In the genomic region with DNA sequence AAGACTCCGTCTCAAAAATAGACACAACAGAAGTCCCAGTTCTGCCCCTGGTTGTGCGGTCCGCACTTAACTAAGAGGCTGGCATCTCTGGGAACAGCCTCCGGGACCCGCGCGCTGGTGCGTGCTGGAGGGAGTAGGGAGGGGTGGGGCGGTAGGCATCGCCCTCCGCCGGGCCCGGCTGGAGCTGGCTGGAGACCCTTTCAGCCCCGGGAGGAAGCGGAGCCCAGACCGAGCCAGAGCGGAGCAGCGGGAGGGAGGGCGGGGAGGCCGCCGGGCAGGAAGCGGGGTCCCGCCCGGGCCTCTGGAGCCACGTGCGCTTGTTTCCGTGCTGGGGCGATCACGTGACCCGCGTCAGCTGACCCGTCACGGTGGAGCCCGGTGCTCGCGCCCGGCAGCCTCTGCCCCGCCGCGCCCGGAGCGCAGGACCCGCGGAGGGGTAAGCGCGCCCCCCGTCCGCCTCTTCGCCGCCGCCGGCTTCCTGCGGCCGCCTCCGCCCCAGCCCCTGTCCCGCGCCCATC, we compare ENCODE assay signal across 1 cellular context.
TF ChIP-seq lines count a peak whose summit lies in the region.

Gene WDR81, plus strand, starts transcription at position 354 of the 518 bp plus-strand sequence. CDS start 256 bp downstream, outside the sequence.

TF ChIP-seq in K562, 482 proteins besides CTCF, POLR2A, EP300 and RAD21 (continued from another document and continues in another):
- TF ChIP-seq ZNF609 (CRISPR knock-in tag; IDR thresholded peaks at IDR 0.05; ENCODE audit: borderline replicate concordance) (peak; percentile 55; the same call in 1 of the 2 replicates), ARHGAP35 (IDR thresholded peaks at IDR 0.05; ENCODE audit: partially characterized antibody) (no peak), SAFB2 (IDR thresholded peaks at IDR 0.05; ENCODE audit: borderline replicate concordance, low read depth, low read length, severe bottlenecking) (no peak), NFE2 (IDR thresholded peaks at IDR 0.05; ENCODE audit: low read depth) (no peak), ZNF3 (CRISPR knock-in tag; IDR thresholded peaks at IDR 0.05) (no peak), GABPB2 (CRISPR knock-in tag; conservative IDR thresholded peaks at IDR 0.05) (no peak), KAT2B (IDR thresholded peaks at IDR 0.05; ENCODE audit: low read depth, low read length) (no peak), CC2D1A (IDR thresholded peaks at IDR 0.05) (no peak), ARID3B (CRISPR knock-in tag; IDR thresholded peaks at IDR 0.05; ENCODE audit: borderline replicate concordance) (no peak), KDM1A (IDR thresholded peaks at IDR 0.05) (no peak), ZNF24 (IDR thresholded peaks at IDR 0.05) (no peak), CBFB (CRISPR knock-in tag; IDR thresholded peaks at IDR 0.05) (0 out of 2 replicates have a peak, but pooled peaks have one; percentile 4), MXI1 (IDR thresholded peaks at IDR 0.05; ENCODE audit: low read depth, low read length) (peak; percentile 43; the same call in 1 of the 2 replicates), BMI1 (IDR thresholded peaks at IDR 0.05; ENCODE audit: low read length) (no peak), STAG1 (CRISPR knock-in tag; IDR thresholded peaks at IDR 0.05; ENCODE audit: borderline replicate concordance) (no peak), ZNF197 (CRISPR knock-in tag; IDR thresholded peaks at IDR 0.05; ENCODE audit: low read depth) (no peak), ZNF395 (CRISPR knock-in tag; IDR thresholded peaks at IDR 0.05) (peak; percentile 68; the same call in 1 of the 2 replicates), SNIP1 (IDR thresholded peaks at IDR 0.05; ENCODE audit: low read depth) (no peak), CSDE1 (IDR thresholded peaks at IDR 0.05) (no peak), HMGN3 (IDR thresholded peaks at IDR 0.05; ENCODE audit: borderline replicate concordance, extremely low read depth, insufficient read length, low read depth, low read length) (no peak), SMARCA4 (IDR thresholded peaks at IDR 0.05) (no peak), ZNF174 (CRISPR knock-in tag; IDR thresholded peaks at IDR 0.05) (no peak), BRCA1 (IDR thresholded peaks at IDR 0.05) (no peak), BRCA1 (CRISPR knock-in tag; IDR thresholded peaks at IDR 0.05) (no peak), PHF20 (IDR thresholded peaks at IDR 0.05; ENCODE audit: partially characterized antibody) (no peak), BRD9 (IDR thresholded peaks at IDR 0.05; ENCODE audit: low read depth, partially characterized antibody) (no peak), NCOR1 (IDR thresholded peaks at IDR 0.05) (no peak)
- TF ChIP-seq, protein P1, sequence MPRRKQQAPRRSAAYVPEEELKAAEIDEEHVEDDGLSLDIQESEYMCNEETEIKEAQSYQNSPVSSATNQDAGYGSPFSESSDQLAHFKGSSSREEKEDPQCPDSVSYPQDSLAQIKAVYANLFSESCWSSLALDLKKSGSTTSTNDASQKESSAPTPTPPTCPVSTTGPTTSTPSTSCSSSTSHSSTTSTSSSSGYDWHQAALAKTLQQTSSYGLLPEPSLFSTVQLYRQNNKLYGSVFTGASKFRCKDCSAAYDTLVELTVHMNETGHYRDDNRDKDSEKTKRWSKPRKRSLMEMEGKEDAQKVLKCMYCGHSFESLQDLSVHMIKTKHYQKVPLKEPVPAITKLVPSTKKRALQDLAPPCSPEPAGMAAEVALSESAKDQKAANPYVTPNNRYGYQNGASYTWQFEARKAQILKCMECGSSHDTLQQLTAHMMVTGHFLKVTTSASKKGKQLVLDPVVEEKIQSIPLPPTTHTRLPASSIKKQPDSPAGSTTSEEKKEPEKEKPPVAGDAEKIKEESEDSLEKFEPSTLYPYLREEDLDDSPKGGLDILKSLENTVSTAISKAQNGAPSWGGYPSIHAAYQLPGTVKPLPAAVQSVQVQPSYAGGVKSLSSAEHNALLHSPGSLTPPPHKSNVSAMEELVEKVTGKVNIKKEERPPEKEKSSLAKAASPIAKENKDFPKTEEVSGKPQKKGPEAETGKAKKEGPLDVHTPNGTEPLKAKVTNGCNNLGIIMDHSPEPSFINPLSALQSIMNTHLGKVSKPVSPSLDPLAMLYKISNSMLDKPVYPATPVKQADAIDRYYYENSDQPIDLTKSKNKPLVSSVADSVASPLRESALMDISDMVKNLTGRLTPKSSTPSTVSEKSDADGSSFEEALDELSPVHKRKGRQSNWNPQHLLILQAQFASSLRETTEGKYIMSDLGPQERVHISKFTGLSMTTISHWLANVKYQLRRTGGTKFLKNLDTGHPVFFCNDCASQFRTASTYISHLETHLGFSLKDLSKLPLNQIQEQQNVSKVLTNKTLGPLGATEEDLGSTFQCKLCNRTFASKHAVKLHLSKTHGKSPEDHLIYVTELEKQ (CRISPR knock-in tag; IDR thresholded peaks at IDR 0.05), result no peak
- TF ChIP-seq, protein P2, sequence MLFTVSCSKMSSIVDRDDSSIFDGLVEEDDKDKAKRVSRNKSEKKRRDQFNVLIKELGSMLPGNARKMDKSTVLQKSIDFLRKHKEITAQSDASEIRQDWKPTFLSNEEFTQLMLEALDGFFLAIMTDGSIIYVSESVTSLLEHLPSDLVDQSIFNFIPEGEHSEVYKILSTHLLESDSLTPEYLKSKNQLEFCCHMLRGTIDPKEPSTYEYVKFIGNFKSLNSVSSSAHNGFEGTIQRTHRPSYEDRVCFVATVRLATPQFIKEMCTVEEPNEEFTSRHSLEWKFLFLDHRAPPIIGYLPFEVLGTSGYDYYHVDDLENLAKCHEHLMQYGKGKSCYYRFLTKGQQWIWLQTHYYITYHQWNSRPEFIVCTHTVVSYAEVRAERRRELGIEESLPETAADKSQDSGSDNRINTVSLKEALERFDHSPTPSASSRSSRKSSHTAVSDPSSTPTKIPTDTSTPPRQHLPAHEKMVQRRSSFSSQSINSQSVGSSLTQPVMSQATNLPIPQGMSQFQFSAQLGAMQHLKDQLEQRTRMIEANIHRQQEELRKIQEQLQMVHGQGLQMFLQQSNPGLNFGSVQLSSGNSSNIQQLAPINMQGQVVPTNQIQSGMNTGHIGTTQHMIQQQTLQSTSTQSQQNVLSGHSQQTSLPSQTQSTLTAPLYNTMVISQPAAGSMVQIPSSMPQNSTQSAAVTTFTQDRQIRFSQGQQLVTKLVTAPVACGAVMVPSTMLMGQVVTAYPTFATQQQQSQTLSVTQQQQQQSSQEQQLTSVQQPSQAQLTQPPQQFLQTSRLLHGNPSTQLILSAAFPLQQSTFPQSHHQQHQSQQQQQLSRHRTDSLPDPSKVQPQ (CRISPR knock-in tag; IDR thresholded peaks at IDR 0.05; ENCODE audit: borderline replicate concordance), result no peak
- TF ChIP-seq, protein P3, sequence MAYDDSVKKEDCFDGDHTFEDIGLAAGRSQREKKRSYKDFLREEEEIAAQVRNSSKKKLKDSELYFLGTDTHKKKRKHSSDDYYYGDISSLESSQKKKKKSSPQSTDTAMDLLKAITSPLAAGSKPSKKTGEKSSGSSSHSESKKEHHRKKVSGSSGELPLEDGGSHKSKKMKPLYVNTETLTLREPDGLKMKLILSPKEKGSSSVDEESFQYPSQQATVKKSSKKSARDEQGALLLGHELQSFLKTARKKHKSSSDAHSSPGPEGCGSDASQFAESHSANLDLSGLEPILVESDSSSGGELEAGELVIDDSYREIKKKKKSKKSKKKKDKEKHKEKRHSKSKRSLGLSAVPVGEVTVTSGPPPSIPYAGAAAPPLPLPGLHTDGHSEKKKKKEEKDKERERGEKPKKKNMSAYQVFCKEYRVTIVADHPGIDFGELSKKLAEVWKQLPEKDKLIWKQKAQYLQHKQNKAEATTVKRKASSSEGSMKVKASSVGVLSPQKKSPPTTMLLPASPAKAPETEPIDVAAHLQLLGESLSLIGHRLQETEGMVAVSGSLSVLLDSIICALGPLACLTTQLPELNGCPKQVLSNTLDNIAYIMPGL (CRISPR knock-in tag; IDR thresholded peaks at IDR 0.05), result no peak
- TF ChIP-seq, protein P4, sequence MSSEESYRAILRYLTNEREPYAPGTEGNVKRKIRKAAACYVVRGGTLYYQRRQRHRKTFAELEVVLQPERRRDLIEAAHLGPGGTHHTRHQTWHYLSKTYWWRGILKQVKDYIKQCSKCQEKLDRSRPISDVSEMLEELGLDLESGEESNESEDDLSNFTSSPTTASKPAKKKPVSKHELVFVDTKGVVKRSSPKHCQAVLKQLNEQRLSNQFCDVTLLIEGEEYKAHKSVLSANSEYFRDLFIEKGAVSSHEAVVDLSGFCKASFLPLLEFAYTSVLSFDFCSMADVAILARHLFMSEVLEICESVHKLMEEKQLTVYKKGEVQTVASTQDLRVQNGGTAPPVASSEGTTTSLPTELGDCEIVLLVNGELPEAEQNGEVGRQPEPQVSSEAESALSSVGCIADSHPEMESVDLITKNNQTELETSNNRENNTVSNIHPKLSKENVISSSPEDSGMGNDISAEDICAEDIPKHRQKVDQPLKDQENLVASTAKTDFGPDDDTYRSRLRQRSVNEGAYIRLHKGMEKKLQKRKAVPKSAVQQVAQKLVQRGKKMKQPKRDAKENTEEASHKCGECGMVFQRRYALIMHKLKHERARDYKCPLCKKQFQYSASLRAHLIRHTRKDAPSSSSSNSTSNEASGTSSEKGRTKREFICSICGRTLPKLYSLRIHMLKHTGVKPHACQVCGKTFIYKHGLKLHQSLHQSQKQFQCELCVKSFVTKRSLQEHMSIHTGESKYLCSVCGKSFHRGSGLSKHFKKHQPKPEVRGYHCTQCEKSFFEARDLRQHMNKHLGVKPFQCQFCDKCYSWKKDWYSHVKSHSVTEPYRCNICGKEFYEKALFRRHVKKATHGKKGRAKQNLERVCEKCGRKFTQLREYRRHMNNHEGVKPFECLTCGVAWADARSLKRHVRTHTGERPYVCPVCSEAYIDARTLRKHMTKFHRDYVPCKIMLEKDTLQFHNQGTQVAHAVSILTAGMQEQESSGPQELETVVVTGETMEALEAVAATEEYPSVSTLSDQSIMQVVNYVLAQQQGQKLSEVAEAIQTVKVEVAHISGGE (CRISPR knock-in tag; IDR thresholded peaks at IDR 0.05), result no peak
- TF ChIP-seq, protein P5, sequence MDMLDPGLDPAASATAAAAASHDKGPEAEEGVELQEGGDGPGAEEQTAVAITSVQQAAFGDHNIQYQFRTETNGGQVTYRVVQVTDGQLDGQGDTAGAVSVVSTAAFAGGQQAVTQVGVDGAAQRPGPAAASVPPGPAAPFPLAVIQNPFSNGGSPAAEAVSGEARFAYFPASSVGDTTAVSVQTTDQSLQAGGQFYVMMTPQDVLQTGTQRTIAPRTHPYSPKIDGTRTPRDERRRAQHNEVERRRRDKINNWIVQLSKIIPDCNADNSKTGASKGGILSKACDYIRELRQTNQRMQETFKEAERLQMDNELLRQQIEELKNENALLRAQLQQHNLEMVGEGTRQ (CRISPR knock-in tag; IDR thresholded peaks at IDR 0.05), result peak; percentile 96
- TF ChIP-seq, protein P6, sequence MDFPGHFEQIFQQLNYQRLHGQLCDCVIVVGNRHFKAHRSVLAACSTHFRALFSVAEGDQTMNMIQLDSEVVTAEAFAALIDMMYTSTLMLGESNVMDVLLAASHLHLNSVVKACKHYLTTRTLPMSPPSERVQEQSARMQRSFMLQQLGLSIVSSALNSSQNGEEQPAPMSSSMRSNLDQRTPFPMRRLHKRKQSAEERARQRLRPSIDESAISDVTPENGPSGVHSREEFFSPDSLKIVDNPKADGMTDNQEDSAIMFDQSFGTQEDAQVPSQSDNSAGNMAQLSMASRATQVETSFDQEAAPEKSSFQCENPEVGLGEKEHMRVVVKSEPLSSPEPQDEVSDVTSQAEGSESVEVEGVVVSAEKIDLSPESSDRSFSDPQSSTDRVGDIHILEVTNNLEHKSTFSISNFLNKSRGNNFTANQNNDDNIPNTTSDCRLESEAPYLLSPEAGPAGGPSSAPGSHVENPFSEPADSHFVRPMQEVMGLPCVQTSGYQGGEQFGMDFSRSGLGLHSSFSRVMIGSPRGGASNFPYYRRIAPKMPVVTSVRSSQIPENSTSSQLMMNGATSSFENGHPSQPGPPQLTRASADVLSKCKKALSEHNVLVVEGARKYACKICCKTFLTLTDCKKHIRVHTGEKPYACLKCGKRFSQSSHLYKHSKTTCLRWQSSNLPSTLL (IDR thresholded peaks at IDR 0.05), result no peak
